ENCODE assay signal across 31 cellular contexts in genomic region chr2:198444800-198445287, GRCh38.
"Had no signal": no experiment of that assay in that cellular context is flagged by ENCODE, and none has a peak within 500 bp of the region (broad histone marks: within the 10 kb centered on the region; RNA-seq: fewer than 3 reads in every experiment).

No MANE protein-coding gene starts in this region.

- DNase-seq: colonic mucosa; cortex of kidney; effector CD8-positive, alpha-beta T cell; effector memory CD8-positive, alpha-beta T cell; endodermal cell; erythroblast; esophagus squamous epithelium; foreskin fibroblast; foreskin melanocyte; gastrocnemius medialis; glutamatergic neuron; head of caudate nucleus; heart right ventricle; hypothalamus; immature natural killer cell; islet precursor cell; kidney; kidney glomerular epithelial cell; left colon; left lung; left ventricle myocardium superior; lower lobe of right lung; mesenchymal stem cell; mucosa of descending colon; naive B cell; naive thymus-derived CD8-positive, alpha-beta T cell had no signal

- H2AFZ ChIP-seq: hepatocyte had no signal

- H3K27ac ChIP-seq: colonic mucosa, epithelial cell of prostate, esophagus squamous epithelium, gastrocnemius medialis, heart right ventricle, hepatocyte, left lung, lower lobe of right lung had no signal

- H3K27me3 Mint-ChIP-seq: dendritic cell treated with granulocyte-macrophage colony-stimulating factor and Interleukin-4, amounts not matched to agents 40 ng/mL and 50 ng/mL, for 4 days had no signal

- ATAC-seq: effector memory CD8-positive, alpha-beta T cell; esophagus mucosa; gastrocnemius medialis; heart right ventricle; left colon; left lung; left ventricle myocardium superior; mucosa of descending colon; naive thymus-derived CD8-positive, alpha-beta T cell had no signal

- H3K4me3 ChIP-seq: colonic mucosa, esophagus squamous epithelium, gastrocnemius medialis, heart right ventricle, hepatocyte, left lung, lower lobe of right lung, mucosa of descending colon had no signal

- H3K4me3 Mint-ChIP-seq: dendritic cell treated with granulocyte-macrophage colony-stimulating factor and Interleukin-4, amounts not matched to agents 40 ng/mL and 50 ng/mL, for 4 days; effector memory CD8-positive, alpha-beta T cell; endodermal cell; immature natural killer cell; mesothelial cell of epicardium; naive thymus-derived CD8-positive, alpha-beta T cell had no signal

- H3K36me3 ChIP-seq: colonic mucosa, esophagus squamous epithelium, gastrocnemius medialis, heart right ventricle, left lung, lower lobe of right lung had no signal

- H3K9me3 Mint-ChIP-seq: dendritic cell treated with granulocyte-macrophage colony-stimulating factor and Interleukin-4, amounts not matched to agents 40 ng/mL and 50 ng/mL, for 4 days; endodermal cell; mesothelial cell of epicardium had no signal

- H3K9me3 ChIP-seq: colonic mucosa, esophagus squamous epithelium, gastrocnemius medialis, heart right ventricle, left lung, lower lobe of right lung, mucosa of descending colon had no signal

- H3K79me2 ChIP-seq: hepatocyte had no signal

- H3K4me1 ChIP-seq: colonic mucosa, esophagus squamous epithelium, gastrocnemius medialis, heart right ventricle, left lung, lower lobe of right lung had no signal

- H3K27ac Mint-ChIP-seq: dendritic cell treated with granulocyte-macrophage colony-stimulating factor and Interleukin-4, amounts not matched to agents 40 ng/mL and 50 ng/mL, for 4 days; effector memory CD8-positive, alpha-beta T cell; endodermal cell; immature natural killer cell; mesothelial cell of epicardium; naive B cell; naive thymus-derived CD8-positive, alpha-beta T cell had no signal

- H3K4me1 Mint-ChIP-seq: endodermal cell; immature natural killer cell; mesothelial cell of epicardium; naive B cell; naive thymus-derived CD8-positive, alpha-beta T cell had no signal

- H3K4me2 ChIP-seq: hepatocyte had no signal

- H3K27me3 ChIP-seq: colonic mucosa, esophagus squamous epithelium, gastrocnemius medialis, hepatocyte, left lung had no signal

- H3K36me3 Mint-ChIP-seq: immature natural killer cell; mesothelial cell of epicardium; naive B cell; naive thymus-derived CD8-positive, alpha-beta T cell had no signal
